Comparison of ENCODE assay signal across 8 cellular contexts in the genomic region with DNA sequence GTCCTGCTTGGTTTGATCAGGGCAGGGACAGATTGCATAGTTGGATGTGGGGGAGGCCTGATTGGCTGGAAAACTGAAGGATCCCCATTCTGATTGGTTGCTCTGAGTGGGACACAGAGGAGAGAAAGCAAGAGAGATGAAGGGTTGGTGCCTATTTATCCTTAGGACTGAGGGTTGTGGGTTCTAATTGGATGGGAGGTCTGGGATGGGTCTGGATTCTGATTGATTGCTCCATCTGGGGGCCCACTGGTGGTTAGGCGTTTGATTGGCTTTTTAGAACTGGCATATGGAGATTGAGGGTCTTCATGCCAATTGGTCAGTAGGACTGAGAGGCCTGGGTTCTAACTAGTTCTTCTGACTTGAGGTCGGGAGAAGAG. TPM values are rescaled to one million over a fixed set of nuclear protein-coding genes. Genes with fewer than 3 reads are reported as not detected.
DNase-seq lines count a peak whose midpoint lies in the region; ATAC-seq and TF ChIP-seq lines count a peak whose summit lies in the region.

No MANE protein-coding gene starts in this region.

- no peaks in the 10 kb centered on the region for H3K4me1 ChIP-seq in A673 (ENCODE audit: insufficient read depth, low read length, poor library complexity, severe bottlenecking)
- peaks cover 4 to 10% of the 10 kb centered on the region in 2 experiments; a peak in 3 of 4 replicates for H3K4me1 ChIP-seq in HCT116 (ENCODE audit: control insufficient read depth in 1 of 2, insufficient read depth in 2 of 2, low read length in 2 of 2)
- H3K4me1 ChIP-seq in liver (ENCODE audit: control insufficient read depth in 4 of 4, insufficient read depth in 4 of 4, low read length in 3 of 4), result peaks cover 0 to 8% (median 5%) of the 10 kb centered on the region in 4 donors

- no peaks in the 10 kb centered on the region for H3K9me2 ChIP-seq in HCT116 (ENCODE audit: insufficient read depth)

- peaks cover 13% of the 10 kb centered on the region for H3K36me3 Mint-ChIP-seq in activated CD8-positive, alpha-beta T cell treated with anti-CD3 and anti-CD28 coated beads for 36 hours (ENCODE audit: low read depth)

- H3K27me3 ChIP-seq in A673 (replicated peaks; ENCODE audit: insufficient read depth, low read depth, low read length, poor library complexity) (no peaks in the 10 kb centered on the region), HCT116 (ENCODE audit: insufficient read depth, low read length) (no peaks in the 10 kb centered on the region), liver (ENCODE audit: control insufficient read depth in 4 of 4, insufficient read depth in 4 of 4, low read length in 3 of 4) (no peaks in the 10 kb centered on the region)

- DNase-seq in A673 (ENCODE audit: low spot score), result peak; percentile 14
- DNase-seq in HCT116 (ENCODE audit: low read depth, low spot score), result no peak
- peak; percentile 34 for DNase-seq in activated CD8-positive, alpha-beta T cell treated with anti-CD3 and anti-CD28 coated beads for 36 hours
- no peak for DNase-seq in cortex of kidney (lab: John Stamatoyannopoulos, UW)
- no peak for DNase-seq in NCI-H774 (lab: John Stamatoyannopoulos, UW)

- no peak overlapping the region for H2AFZ ChIP-seq in HCT116 (ENCODE audit: low read depth, low read length, poor library complexity, severe bottlenecking)

- BruUV-seq in A673 (replicated peaks; lab: Mats Ljungman, UMichigan) (no TSS peak), HCT116 (replicated peaks; lab: Mats Ljungman, UMichigan) (TSS peak; percentile 70)

- peak overlapping the region; percentile 87 for H3K9ac ChIP-seq in HCT116 (ENCODE audit: low read length)
- H3K9ac ChIP-seq in liver (ENCODE audit: low read depth in 1 of 2, low read length in 2 of 2), result peak overlapping the region; percentile 3 to 59

- WGBS in liver, result 29% methylated on average over 2 of the region's 2 CpGs

- H3K9me3 Mint-ChIP-seq in activated CD8-positive, alpha-beta T cell treated with anti-CD3 and anti-CD28 coated beads for 36 hours, result no peaks in the 10 kb centered on the region

- peaks cover 14% of the 10 kb centered on the region for H3K36me3 ChIP-seq in A673 (ENCODE audit: insufficient read depth, low read length, poor library complexity, severe bottlenecking)
- H3K36me3 ChIP-seq in HCT116 (ENCODE audit: control insufficient read depth in 1 of 2, insufficient read depth in 2 of 2, low read length in 2 of 2), result 0 out of 4 replicates have a peak, but pooled peaks cover 0 to 6% of the 10 kb centered on the region in 2 experiments
- H3K36me3 ChIP-seq in liver (ENCODE audit: control insufficient read depth in 4 of 4, insufficient read depth in 3 of 4, low read depth in 1 of 4, low read length in 3 of 4), result peaks cover 0 to under 1% (median 0%) of the 10 kb centered on the region in 4 donors

- H3K79me2 ChIP-seq in HCT116 (ENCODE audit: insufficient read depth, low read length), result peaks cover 12% of the 10 kb centered on the region

- CTCF ChIA-PET in A673 (lab: Charles Lee) (no interaction called here), HCT116 (lab: Charles Lee) (no interaction called here)
- CTCF ChIA-PET in activated CD8-positive, alpha-beta T cell treated with anti-CD3 and anti-CD28 coated beads for 36 hours (lab: Charles Lee), result no interaction called here

- TF ChIP-seq RAD21 in HCT116 (IDR thresholded peaks at IDR 0.05; ENCODE audit: low read depth), result no peak
- TF ChIP-seq RAD21 in liver (IDR thresholded peaks at IDR 0.05), result no peak

- intact Hi-C loops in A673 (cut with micrococcal nuclease; ENCODE audit: unreplicated experiment), result no loop called here
- intact Hi-C loops in HCT116 (cut with micrococcal nuclease), result no loop called here
- intact Hi-C loops in activated CD8-positive, alpha-beta T cell treated with anti-CD3 and anti-CD28 coated beads for 36 hours (cut with micrococcal nuclease), result no loop called here

- peak overlapping the region; percentile 91 for H3K4me3 Mint-ChIP-seq in activated CD8-positive, alpha-beta T cell treated with anti-CD3 and anti-CD28 coated beads for 36 hours

- peak; percentile 30 for ATAC-seq in HCT116
- peak; percentile 18 for ATAC-seq in activated CD8-positive, alpha-beta T cell treated with anti-CD3 and anti-CD28 coated beads for 36 hours
- no peak for ATAC-seq in GM21717 (IDR thresholded peaks at IDR 0.05; ENCODE audit: unreplicated experiment)
- no peak for ATAC-seq in HG03095 (IDR thresholded peaks at IDR 0.05; ENCODE audit: unreplicated experiment)

- TF ChIP-seq CTCF in A673 (conservative IDR thresholded peaks at IDR 0.05; ENCODE audit: low read depth, low read length) (no peak), HCT116 (IDR thresholded peaks at IDR 0.05 in 2 of 3, conservative IDR thresholded peaks at IDR 0.05 in 1 of 3; ENCODE audit: borderline replicate concordance in 1 of 3, insufficient read depth in 1 of 3, low read depth in 2 of 3, low read length in 2 of 3) (no peak), liver (IDR thresholded peaks at IDR 0.05; ENCODE audit: low read depth, low read length, missing input control) (no peak)
- TF ChIP-seq CTCF in activated CD8-positive, alpha-beta T cell treated with anti-CD3 and anti-CD28 coated beads for 36 hours (IDR thresholded peaks at IDR 0.05), result no peak

- TF ChIP-seq POLR2A in HCT116 (IDR thresholded peaks at IDR 0.05; ENCODE audit: borderline replicate concordance, extremely low read depth, insufficient read depth, insufficient read length), result no peak

- H3K4me3 ChIP-seq in A673 (ENCODE audit: low read depth, low read length, poor library complexity, severe bottlenecking) (peak overlapping the region; percentile 60), HCT116 (replicated peaks in 1 of 2; ENCODE audit: low read depth in 1 of 2, low read length in 2 of 2) (peak overlapping the region; percentile 31 to 77), liver (ENCODE audit: low read depth in 1 of 3, low read length in 3 of 3) (peak overlapping the region in 2 of 3 donors; percentile 87)

- peaks cover 37% of the 10 kb centered on the region for H3K4me1 Mint-ChIP-seq in activated CD8-positive, alpha-beta T cell treated with anti-CD3 and anti-CD28 coated beads for 36 hours (ENCODE audit: low read depth)

- POLR2A ChIA-PET in A673 (lab: Charles Lee; ENCODE audit: low non-redundant PET) (no interaction called here), HCT116 (lab: Charles Lee) (no interaction called here)
- POLR2A ChIA-PET in activated CD8-positive, alpha-beta T cell treated with anti-CD3 and anti-CD28 coated beads for 36 hours (lab: Charles Lee), result interaction anchor here (0.6 to 1.8 kb wide), 2 partner anchors 11 to 57 kb away, joined by 3 to 10 read pairs; no protein-coding TSS in a partner anchor

- H3K9me3 ChIP-seq in A673 (ENCODE audit: low read depth, low read length, poor library complexity, severe bottlenecking) (no peaks in the 10 kb centered on the region), HCT116 (ENCODE audit: control insufficient read depth in 1 of 2, insufficient read depth in 1 of 2, low read depth in 1 of 2, low read length in 2 of 2) (no peaks in the 10 kb centered on the region), liver (ENCODE audit: control insufficient read depth in 4 of 4, low read length in 3 of 4) (no peaks in the 10 kb centered on the region)

- RAD21 ChIA-PET in HCT116 (lab: Charles Lee; ENCODE audit: low non-redundant PET in 1 of 2, low total read pairs in 2 of 2, uncharacterized antibody in 2 of 2, unreplicated experiment in 2 of 2), result no interaction called here

- H3K27ac Mint-ChIP-seq in activated CD8-positive, alpha-beta T cell treated with anti-CD3 and anti-CD28 coated beads for 36 hours, result peak overlapping the region; percentile 99

- peak overlapping the region; percentile 52 for H3K27ac ChIP-seq in A673 (ENCODE audit: low read depth, low read length, poor library complexity, severe bottlenecking)
- peak overlapping the region; percentile 75 for H3K27ac ChIP-seq in HCT116 (ENCODE audit: low read depth, low read length)
- peak overlapping the region; percentile 63 to 97 for H3K27ac ChIP-seq in liver (ENCODE audit: low read depth in 1 of 2, low read length in 2 of 2)

- no peaks in the 10 kb centered on the region for H3K27me3 Mint-ChIP-seq in activated CD8-positive, alpha-beta T cell treated with anti-CD3 and anti-CD28 coated beads for 36 hours

- no peaks in the 10 kb centered on the region for H4K20me1 ChIP-seq in HCT116 (ENCODE audit: insufficient read depth)

- H3K4me2 ChIP-seq in HCT116 (ENCODE audit: low read length), result peak overlapping the region; percentile 79

TF ChIP-seq in HCT116, 20 proteins besides CTCF, POLR2A, EP300 and RAD21 (continues in another document):
- TF ChIP-seq TCF7L2 (IDR thresholded peaks at IDR 0.05; ENCODE audit: borderline replicate concordance, extremely low read depth, insufficient read depth, insufficient read length), result no peak
- TF ChIP-seq SP1 (IDR thresholded peaks at IDR 0.05; ENCODE audit: low read depth), result no peak

RNA-seq across cellular contexts. Expression of gene EBP, which starts 0.6 kb away (rescaled TPM):
- total RNA-seq in A673 (2021), result 152 and 155 TPM in 2 replicates
- 93.8 TPM for total RNA-seq in HCT116 (2021; ENCODE audit: unreplicated experiment)
- 119 and 125 TPM in 2 replicates for polyA plus RNA-seq in HCT116 (2012)
- total RNA-seq in activated CD8-positive, alpha-beta T cell treated with anti-CD3 and anti-CD28 coated beads for 36 hours, result 100 to 1,000 TPM; 159 to 164 TPM
- total RNA-seq in liver, result 100 to 1,000 TPM; 304 to 362 TPM
- 100 to 1,000 TPM; 376 to 474 TPM for polyA plus RNA-seq in liver

RNA-seq across cellular contexts. Expression of gene PORCN, which starts 12.2 kb away (rescaled TPM):
- total RNA-seq in A673 (2021) (10.3 and 11.9 TPM in 2 replicates), HCT116 (2021; ENCODE audit: unreplicated experiment) (12.9 TPM), liver (1 to 10 TPM in 1 of 2 donors, under 1 TPM in 1; 0.70 to 2.8 TPM)
- 12.5 and 15.5 TPM in 2 replicates for polyA plus RNA-seq in HCT116 (2012)
- total RNA-seq in activated CD8-positive, alpha-beta T cell treated with anti-CD3 and anti-CD28 coated beads for 36 hours, result 10 to 100 TPM; 13.9 to 16.9 TPM
- polyA plus RNA-seq in liver, result 1 to 10 TPM; 2.8 to 4.9 TPM

RNA-seq across cellular contexts. Expression of gene TBC1D25, which starts 18.6 kb away (rescaled TPM):
- total RNA-seq in A673 (2021) (10.8 and 15.0 TPM in 2 replicates), HCT116 (2021; ENCODE audit: unreplicated experiment) (10.5 TPM), liver (1 to 10 TPM; 3.2 to 3.5 TPM)
- polyA plus RNA-seq in HCT116 (2012), result 10.5 and 10.8 TPM in 2 replicates
- 10 to 100 TPM; 11.4 to 11.9 TPM for total RNA-seq in activated CD8-positive, alpha-beta T cell treated with anti-CD3 and anti-CD28 coated beads for 36 hours
- polyA plus RNA-seq in liver, result 1 to 10 TPM; 2.6 to 5.8 TPM

RNA-seq across cellular contexts. Expression of gene FTSJ1, which starts 45.0 kb away (rescaled TPM):
- total RNA-seq in A673 (2021) (58.3 and 61.3 TPM in 2 replicates), HCT116 (2021; ENCODE audit: unreplicated experiment) (64.9 TPM), liver (10 to 100 TPM; 13.3 to 21.8 TPM)
- 66.2 and 68.6 TPM in 2 replicates for polyA plus RNA-seq in HCT116 (2012)
- 10 to 100 TPM; 73.3 to 82.9 TPM for total RNA-seq in activated CD8-positive, alpha-beta T cell treated with anti-CD3 and anti-CD28 coated beads for 36 hours
- 10 to 100 TPM; 14.3 to 19.6 TPM for polyA plus RNA-seq in liver

RNA-seq across cellular contexts. Expression of gene SLC38A5, which starts 50.9 kb away (rescaled TPM):
- 98.9 and 112 TPM in 2 replicates for total RNA-seq in A673 (2021)
- total RNA-seq in HCT116 (2021; ENCODE audit: unreplicated experiment), result 54.6 TPM
- polyA plus RNA-seq in HCT116 (2012), result 68.2 and 76.3 TPM in 2 replicates
- 10 to 100 TPM; 82.1 to 92.6 TPM for total RNA-seq in activated CD8-positive, alpha-beta T cell treated with anti-CD3 and anti-CD28 coated beads for 36 hours
- total RNA-seq in liver, result 10 to 100 TPM in 1 of 2 donors, under 1 TPM in 1; 0.25 to 81.3 TPM
- polyA plus RNA-seq in liver, result under 1 TPM; 0.38 to 0.53 TPM

Comparison
In these comparisons a context has a peak if more than half of its experiments do, and no peak if none do; other contexts are left out.
1. DNase-seq: peak in A673 (single experiment) and activated CD8-positive, alpha-beta T cell treated with anti-CD3 and anti-CD28 coated beads for 36 hours (single experiment); none in HCT116 (single experiment), cortex of kidney (single experiment) and NCI-H774 (single experiment).
2. ATAC-seq: peak in HCT116 (single experiment) and activated CD8-positive, alpha-beta T cell treated with anti-CD3 and anti-CD28 coated beads for 36 hours (single experiment); none in GM21717 (single experiment) and HG03095 (single experiment).
3. Peak in every context shown above with its lines, with median percentiles within 50 percentile points of each other: H3K27ac ChIP-seq and H3K4me3 ChIP-seq.